14 cellular contexts compared by ENCODE assay signal in the genomic region with DNA sequence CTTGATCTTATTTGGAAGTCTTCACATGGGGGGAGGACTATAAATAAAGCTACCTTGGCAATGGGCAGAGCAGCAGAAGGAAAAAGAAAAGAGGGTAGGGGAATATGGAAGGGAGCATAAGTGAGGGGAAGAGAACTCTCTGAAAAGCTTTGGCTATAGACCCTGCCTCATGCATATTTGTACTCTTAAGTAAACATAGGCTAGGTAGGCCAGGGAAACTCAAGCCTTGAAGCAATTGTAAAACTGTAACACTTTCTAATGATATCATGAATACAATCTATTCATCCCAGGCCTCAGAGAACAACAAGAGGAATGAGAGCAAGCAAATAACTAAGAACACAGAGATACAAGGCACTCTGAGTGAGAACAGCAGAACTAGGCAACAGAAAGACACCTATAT. TPM values are rescaled to one million over a fixed set of nuclear protein-coding genes. Genes with fewer than 3 reads are reported as not detected.
DNase-seq lines count a peak whose midpoint lies in the region; ATAC-seq and TF ChIP-seq lines count a peak whose summit lies in the region.
"Had no signal": no experiment of that assay in that cellular context is flagged by ENCODE, and none has a peak within 500 bp of the region (broad histone marks: within the 10 kb centered on the region; RNA-seq: fewer than 3 reads in every experiment).

No MANE protein-coding gene starts in this region.

- TF ChIP-seq RAD21 in IMR-90 (IDR thresholded peaks at IDR 0.05; ENCODE audit: low read length) = no peak

- peak overlapping the region; percentile 37; the same call in 1 of the 2 replicates for H2BK20ac ChIP-seq in IMR-90 (ENCODE audit: low read depth, low read length)

- no peak overlapping the region for H2AFZ ChIP-seq in IMR-90 (replicated peaks; ENCODE audit: low read length, poor library complexity)

- H3K27ac Mint-ChIP-seq in CD14-positive monocyte = peak overlapping the region in 4 of 7 donors; percentile 19 to 54 (median 46)

- H3K27me3 Mint-ChIP-seq in CD14-positive monocyte (ENCODE audit: low read depth in 3 of 3) = no peaks in the 10 kb centered on the region

- H3K4me1 ChIP-seq in IMR-90 (ENCODE audit: control insufficient read depth, insufficient read depth, low read length) (peaks cover 11% of the 10 kb centered on the region; the same call in 1 of the 2 replicates), body of pancreas (peaks cover 38% of the 10 kb centered on the region), mucosa of descending colon (ENCODE audit: low read depth) (no peaks in the 10 kb centered on the region)
- H3K4me1 ChIP-seq: BE2C had no signal

- no peak overlapping the region for H3K23ac ChIP-seq in IMR-90 (ENCODE audit: low read depth, low read length)

- H3K9me1 ChIP-seq in IMR-90 (ENCODE audit: insufficient read depth, low read length) = peaks cover 4% of the 10 kb centered on the region

- no TSS peak for BruUV-seq in IMR-90 (replicated peaks; lab: Mats Ljungman, UMichigan)

- H3K36me3 ChIP-seq in IMR-90 (ENCODE audit: control insufficient read depth, insufficient read depth, low read length) (no peaks in the 10 kb centered on the region), body of pancreas (replicated peaks in 1 of 2; ENCODE audit: insufficient read depth in 1 of 2, low read depth in 2 of 2) (no peaks in the 10 kb centered on the region), mucosa of descending colon (ENCODE audit: low read depth) (no peaks in the 10 kb centered on the region)
- H3K36me3 ChIP-seq: BE2C, colonic mucosa had no signal

- H3K27me3 ChIP-seq in IMR-90 (ENCODE audit: control insufficient read depth, insufficient read depth, low read length) = no peaks in the 10 kb centered on the region
- no peaks in the 10 kb centered on the region for H3K27me3 ChIP-seq in body of pancreas
- H3K27me3 ChIP-seq: BE2C, colonic mucosa had no signal

- DNase-seq in CD14-positive monocyte (ENCODE audit: low spot score) = no peak
- DNase-seq in IMR-90 = no peak
- DNase-seq in body of pancreas = no peak
- peak; percentile 42 for DNase-seq in pons (ENCODE audit: low spot score)
- no peak for DNase-seq in mucosa of descending colon
- no peak for DNase-seq in hepatic stellate cell (ENCODE audit: low spot score)
- DNase-seq in cerebellar nuclear complex (lab: John Stamatoyannopoulos, UW) = no peak
- no peak for DNase-seq in HUDEP-2 (lab: John Stamatoyannopoulos, UW; ENCODE audit: unreplicated experiment in 76 of 76)
- DNase-seq: BE2C, colonic mucosa, EL, NCI-H2107, trophoblast cell had no signal

- peaks cover 4% of the 10 kb centered on the region; the same call in 1 of the 2 replicates for H4K20me1 ChIP-seq in IMR-90 (ENCODE audit: insufficient read depth, low read length)

- H3K79me1 ChIP-seq in IMR-90 (ENCODE audit: low read depth in 1 of 2, low read length in 2 of 2) = peaks cover 20 to 51% of the 10 kb centered on the region in 2 experiments

- no peak overlapping the region for H2BK15ac ChIP-seq in IMR-90 (ENCODE audit: low read depth, low read length)

- H3K36me3 Mint-ChIP-seq in CD14-positive monocyte = peaks cover 0 to 3% of the 10 kb centered on the region in 2 donors

- H2BK120ac ChIP-seq in IMR-90 (ENCODE audit: low read depth, low read length) = no peak overlapping the region

- H4K8ac ChIP-seq in IMR-90 (ENCODE audit: low read depth in 2 of 2, low read length in 2 of 2) = no peak overlapping the region

- H3K18ac ChIP-seq in IMR-90 (ENCODE audit: low read depth, low read length) = peak overlapping the region; percentile 59; the same call in 1 of the 2 replicates

- POLR2A ChIA-PET in IMR-90 (lab: Charles Lee; ENCODE audit: unreplicated experiment) = no interaction called here

- peaks cover 68% of the 10 kb centered on the region for H3K4me1 Mint-ChIP-seq in CD14-positive monocyte

- H4K5ac ChIP-seq in IMR-90 (ENCODE audit: low read depth, low read length) = no peak overlapping the region

- H4K91ac ChIP-seq in IMR-90 (ENCODE audit: insufficient read depth, low read depth, low read length) = no peak overlapping the region

- no peaks in the 10 kb centered on the region for H3K9me3 Mint-ChIP-seq in CD14-positive monocyte

- in situ Hi-C loops in IMR-90 (cut with MboI; ENCODE audit: low sequenced_read_pairs) = no loop called here

- peak overlapping the region; percentile 25; the same call in 1 of the 2 replicates for H3K4ac ChIP-seq in IMR-90 (ENCODE audit: low read depth, low read length)

- TF ChIP-seq POLR2A in IMR-90 (IDR thresholded peaks at IDR 0.05; ENCODE audit: low read depth, low read length) (no peak), body of pancreas (IDR thresholded peaks at IDR 0.05) (no peak)

- H3K4me3 ChIP-seq in IMR-90 (ENCODE audit: insufficient read depth, low read depth, low read length) (no peak overlapping the region), body of pancreas (no peak overlapping the region), mucosa of descending colon (no peak overlapping the region)
- H3K4me3 ChIP-seq: colonic mucosa had no signal

- H3K56ac ChIP-seq in IMR-90 (ENCODE audit: extremely low read depth, insufficient read depth, low read length) = no peak overlapping the region

- no peak overlapping the region for H2AK9ac ChIP-seq in IMR-90 (replicated peaks; ENCODE audit: low read depth, low read length, poor library complexity)

- dilution Hi-C loops in IMR-90 (cut with HindIII; ENCODE audit: low sequenced_read_pairs, unreplicated experiment) = no loop called here

- no peak overlapping the region for H2AK5ac ChIP-seq in IMR-90 (ENCODE audit: low read depth, low read length)

- no peak overlapping the region for H3K27ac ChIP-seq in IMR-90 (ENCODE audit: insufficient read depth, low read length)
- H3K27ac ChIP-seq in body of pancreas = peak overlapping the region in 1 of 4 donors; percentile 12
- H3K27ac ChIP-seq: colonic mucosa, KMS-11 had no signal

- H3K9me3 ChIP-seq in IMR-90 (ENCODE audit: control insufficient read depth, insufficient read depth, low read length) (no peaks in the 10 kb centered on the region), body of pancreas (no peaks in the 10 kb centered on the region), mucosa of descending colon (no peaks in the 10 kb centered on the region)
- H3K9me3 ChIP-seq: BE2C, colonic mucosa had no signal

- no peak overlapping the region for H3K4me3 Mint-ChIP-seq in CD14-positive monocyte

- no peak overlapping the region for H3K9ac ChIP-seq in IMR-90 (ENCODE audit: low read depth, low read length)
- H3K9ac ChIP-seq: KMS-11 had no signal

- CTCF ChIA-PET in IMR-90 (lab: Yijun Ruan, JAX) = no interaction called here

- TF ChIP-seq CTCF in CD14-positive monocyte (IDR thresholded peaks at IDR 0.05) (no peak), IMR-90 (conservative IDR thresholded peaks at IDR 0.05; ENCODE audit: low read depth, low read length) (no peak), body of pancreas (IDR thresholded peaks at IDR 0.05) (no peak), mucosa of descending colon (IDR thresholded peaks at IDR 0.05) (no peak)

- intact Hi-C loops in CD14-positive monocyte (cut with micrococcal nuclease) = no loop called here
- intact Hi-C loops in IMR-90 (cut with micrococcal nuclease) = no loop called here
- intact Hi-C loops in body of pancreas (cut with DNase I) = no loop called here
- intact Hi-C loops in mucosa of descending colon (cut with DNase I, micrococcal nuclease) = no loop called here

- H3K4me2 ChIP-seq in IMR-90 (ENCODE audit: low read depth, low read length) = no peak overlapping the region; the same call in 1 of the 2 replicates
- H3K4me2 ChIP-seq: KMS-11 had no signal

- ATAC-seq in IMR-90 (ENCODE audit: low read depth) (no peak), body of pancreas (peak; percentile 35), mucosa of descending colon (no peak)

- H3K14ac ChIP-seq in IMR-90 (replicated peaks; ENCODE audit: low read depth, low read length) = 0 out of 2 replicates have a peak overlapping the region, but pooled peaks have one; percentile 61

- H2BK5ac ChIP-seq in IMR-90 (ENCODE audit: low read depth, low read length, poor library complexity, severe bottlenecking) = no peak overlapping the region

TF ChIP-seq in IMR-90, 13 proteins besides CTCF, POLR2A, EP300 and RAD21:
- TF ChIP-seq BHLHE40 (IDR thresholded peaks at IDR 0.05; ENCODE audit: low read depth, low read length) (no peak), MXI1 (IDR thresholded peaks at IDR 0.05; ENCODE audit: borderline replicate concordance, low read depth, low read length) (no peak), CEBPB (IDR thresholded peaks at IDR 0.05; ENCODE audit: low read depth, low read length) (no peak), MAFK (IDR thresholded peaks at IDR 0.05; ENCODE audit: low read depth, low read length) (no peak), NFE2L2 (IDR thresholded peaks at IDR 0.05; ENCODE audit: low read depth, low read length) (no peak), SMC3 (IDR thresholded peaks at IDR 0.05; ENCODE audit: low read depth, low read length) (no peak), RCOR1 (IDR thresholded peaks at IDR 0.05; ENCODE audit: insufficient replicate concordance, low read length) (no peak)
- TF ChIP-seq, protein P1, sequence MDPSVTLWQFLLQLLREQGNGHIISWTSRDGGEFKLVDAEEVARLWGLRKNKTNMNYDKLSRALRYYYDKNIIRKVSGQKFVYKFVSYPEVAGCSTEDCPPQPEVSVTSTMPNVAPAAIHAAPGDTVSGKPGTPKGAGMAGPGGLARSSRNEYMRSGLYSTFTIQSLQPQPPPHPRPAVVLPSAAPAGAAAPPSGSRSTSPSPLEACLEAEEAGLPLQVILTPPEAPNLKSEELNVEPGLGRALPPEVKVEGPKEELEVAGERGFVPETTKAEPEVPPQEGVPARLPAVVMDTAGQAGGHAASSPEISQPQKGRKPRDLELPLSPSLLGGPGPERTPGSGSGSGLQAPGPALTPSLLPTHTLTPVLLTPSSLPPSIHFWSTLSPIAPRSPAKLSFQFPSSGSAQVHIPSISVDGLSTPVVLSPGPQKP (IDR thresholded peaks at IDR 0.05; ENCODE audit: borderline replicate concordance, low read depth, low read length) = no peak

RNA-seq across cellular contexts. Expression of a gene that starts 20.4 kb away (rescaled TPM):
- polyA plus RNA-seq in CD14-positive monocyte (10 to 100 TPM in 1 of 2 donors, 1 to 10 TPM in 1; 7.6 to 14.4 TPM), IMR-90 (2012; rRNA removed) (17.9 and 20.1 TPM in 2 replicates)
- total RNA-seq in IMR-90 (2012; rRNA removed) (43.2 and 53.9 TPM in 2 replicates), body of pancreas (100 to 1,000 TPM in 1 of 2 donors, 10 to 100 TPM in 1; 85.9 to 127 TPM), mucosa of descending colon (10 to 100 TPM; 27.6 to 81.5 (median 46.1) TPM)
- 4.6 and 7.8 TPM in 2 replicates for polyA plus RNA-seq in IMR-90 (2012; cell fraction: cytosol; rRNA removed)
- polyA plus RNA-seq in IMR-90 (2012; cell fraction: nucleus; rRNA removed; ENCODE audit: low replicate concordance) = 5.3 and 37.3 TPM in 2 replicates
